24 cellular contexts compared by ENCODE assay signal in genomic region chr12:79156846-79157463, GRCh38.
DNase-seq lines count a peak whose midpoint lies in the region; ATAC-seq and TF ChIP-seq lines count a peak whose summit lies in the region.
"Had no signal": no experiment of that assay in that cellular context is flagged by ENCODE, and none has a peak within 500 bp of the region (broad histone marks: within the 10 kb centered on the region; RNA-seq: fewer than 3 reads in every experiment).

No MANE protein-coding gene starts in this region.

- H3K4me1 ChIP-seq in OCI-LY3 (ENCODE audit: low read length) (peaks cover 12% of the 10 kb centered on the region), spleen (no peaks in the 10 kb centered on the region), psoas muscle (no peaks in the 10 kb centered on the region), gastroesophageal sphincter (no peaks in the 10 kb centered on the region)

- no peaks in the 10 kb centered on the region for H3K27me3 Mint-ChIP-seq in activated CD4-positive, alpha-beta T cell treated with anti-CD3 and anti-CD28 coated beads for 36 hours
- H3K27me3 Mint-ChIP-seq: central memory CD8-positive, alpha-beta T cell; naive B cell had no signal

- no peaks in the 10 kb centered on the region for H3K9me3 Mint-ChIP-seq in activated CD4-positive, alpha-beta T cell treated with anti-CD3 and anti-CD28 coated beads for 36 hours (ENCODE audit: low read depth)

- no peaks in the 10 kb centered on the region for H3K4me1 Mint-ChIP-seq in activated CD4-positive, alpha-beta T cell treated with anti-CD3 and anti-CD28 coated beads for 36 hours
- H3K4me1 Mint-ChIP-seq: central memory CD8-positive, alpha-beta T cell; naive B cell had no signal

- no peak overlapping the region for H3K4me3 Mint-ChIP-seq in activated CD4-positive, alpha-beta T cell treated with anti-CD3 and anti-CD28 coated beads for 36 hours
- H3K4me3 Mint-ChIP-seq: central memory CD8-positive, alpha-beta T cell had no signal

- H3K36me3 ChIP-seq in OCI-LY3 (replicated peaks; ENCODE audit: low read depth, low read length): no peaks in the 10 kb centered on the region
- no peaks in the 10 kb centered on the region for H3K36me3 ChIP-seq in spleen
- no peaks in the 10 kb centered on the region for H3K36me3 ChIP-seq in psoas muscle (ENCODE audit: insufficient read depth in 1 of 2, low read depth in 1 of 2)
- H3K36me3 ChIP-seq in gastroesophageal sphincter: no peaks in the 10 kb centered on the region
- H3K36me3 ChIP-seq: MG63 had no signal

- POLR2A ChIA-PET in activated CD4-positive, alpha-beta T cell treated with anti-CD3 and anti-CD28 coated beads for 36 hours (lab: Charles Lee): no interaction called here

- peak overlapping the region; percentile 33; the same call in 1 of the 2 replicates for H3K4me2 ChIP-seq in OCI-LY3 (ENCODE audit: low read length)

- TF ChIP-seq CTCF in OCI-LY3 (IDR thresholded peaks at IDR 0.05; ENCODE audit: low read depth, low read length): no peak
- TF ChIP-seq CTCF in spleen (IDR thresholded peaks at IDR 0.05 in 8 of 11, conservative IDR thresholded peaks at IDR 0.05 in 3 of 11): no peak
- TF ChIP-seq CTCF in psoas muscle (IDR thresholded peaks at IDR 0.05): no peak
- no peak for TF ChIP-seq CTCF in gastroesophageal sphincter (IDR thresholded peaks at IDR 0.05)

- H3K79me2 ChIP-seq in OCI-LY3 (ENCODE audit: low read length): no peaks in the 10 kb centered on the region

- H2AFZ ChIP-seq in OCI-LY3 (ENCODE audit: low read depth, low read length): peak overlapping the region; percentile 68; the same call in 1 of the 2 replicates

- H3K4me3 ChIP-seq in OCI-LY3 (ENCODE audit: low read length): no peak overlapping the region
- no peak overlapping the region for H3K4me3 ChIP-seq in spleen
- no peak overlapping the region for H3K4me3 ChIP-seq in psoas muscle
- no peak overlapping the region for H3K4me3 ChIP-seq in gastroesophageal sphincter
- H3K4me3 ChIP-seq: lung, MG63, skin epidermis had no signal

- H4K20me1 ChIP-seq in OCI-LY3 (ENCODE audit: insufficient read depth, low read length): no peaks in the 10 kb centered on the region

- H3K27me3 ChIP-seq in OCI-LY3 (ENCODE audit: low read depth, low read length): no peaks in the 10 kb centered on the region
- no peaks in the 10 kb centered on the region for H3K27me3 ChIP-seq in spleen (replicated peaks in 1 of 7)
- H3K27me3 ChIP-seq in psoas muscle (ENCODE audit: insufficient read depth in 3 of 3, low read length in 2 of 3): no peaks in the 10 kb centered on the region
- H3K27me3 ChIP-seq in gastroesophageal sphincter: no peaks in the 10 kb centered on the region
- H3K27me3 ChIP-seq: MG63 had no signal

- no peaks in the 10 kb centered on the region for H3K9me3 ChIP-seq in OCI-LY3 (ENCODE audit: insufficient read depth, low read length)
- no peaks in the 10 kb centered on the region for H3K9me3 ChIP-seq in spleen
- H3K9me3 ChIP-seq in psoas muscle: no peaks in the 10 kb centered on the region
- H3K9me3 ChIP-seq in gastroesophageal sphincter: no peaks in the 10 kb centered on the region
- H3K9me3 ChIP-seq: MG63 had no signal

- 63 to 79% (median 77%) methylated on average over 6 of the region's 6 CpGs for WGBS in spleen, 5 donors
- WGBS in psoas muscle, 3 donors: 77 to 81% (median 81%) methylated on average over 6 of the region's 6 CpGs
- 80 to 84% methylated on average over 3 to 6 of the region's 6 CpGs for WGBS in gastroesophageal sphincter (ENCODE audit: low coverage in 1 of 2), 2 donors

- intact Hi-C loops in spleen (cut with DNase I; ENCODE audit: low total_unique reads): no loop called here
- intact Hi-C loops in psoas muscle (cut with DNase I): no loop called here
- intact Hi-C loops in activated CD4-positive, alpha-beta T cell treated with anti-CD3 and anti-CD28 coated beads for 36 hours (cut with DNase I, micrococcal nuclease): no loop called here

- no peak for TF ChIP-seq POLR2A in spleen (IDR thresholded peaks at IDR 0.05)
- no peak for TF ChIP-seq POLR2A in gastroesophageal sphincter (IDR thresholded peaks at IDR 0.05)

- peak; percentile 59 for ATAC-seq in GM18517 (IDR thresholded peaks at IDR 0.05; ENCODE audit: unreplicated experiment)
- peak; percentile 59 for ATAC-seq in GM19397 (IDR thresholded peaks at IDR 0.05; ENCODE audit: unreplicated experiment)
- peak; percentile 52 for ATAC-seq in HG02938 (IDR thresholded peaks at IDR 0.05; ENCODE audit: unreplicated experiment)
- no peak for ATAC-seq in psoas muscle
- no peak for ATAC-seq in activated CD4-positive, alpha-beta T cell treated with anti-CD3 and anti-CD28 coated beads for 36 hours
- ATAC-seq in gastroesophageal sphincter: no peak
- ATAC-seq: SK-N-SH treated with all-trans-retinoic acid at 6 μM for 48 hours had no signal

- no peak overlapping the region for H3K27ac ChIP-seq in OCI-LY3 (ENCODE audit: low read length)
- no peak overlapping the region for H3K27ac ChIP-seq in spleen
- H3K27ac ChIP-seq in psoas muscle: no peak overlapping the region
- no peak overlapping the region for H3K27ac ChIP-seq in gastroesophageal sphincter
- H3K27ac ChIP-seq: skin epidermis had no signal

- H3K36me3 Mint-ChIP-seq in activated CD4-positive, alpha-beta T cell treated with anti-CD3 and anti-CD28 coated beads for 36 hours (ENCODE audit: low read depth): no peaks in the 10 kb centered on the region
- H3K36me3 Mint-ChIP-seq: naive B cell had no signal

- TF ChIP-seq EP300 in gastroesophageal sphincter (IDR thresholded peaks at IDR 0.05): no peak

- H3K9ac ChIP-seq in OCI-LY3 (ENCODE audit: low read length): no peak overlapping the region

- no peak overlapping the region for H3K27ac Mint-ChIP-seq in activated CD4-positive, alpha-beta T cell treated with anti-CD3 and anti-CD28 coated beads for 36 hours
- H3K27ac Mint-ChIP-seq: naive B cell had no signal

- CTCF ChIA-PET in activated CD4-positive, alpha-beta T cell treated with anti-CD3 and anti-CD28 coated beads for 36 hours (lab: Charles Lee): no interaction called here

- DNase-seq in spleen (no peak), psoas muscle (no peak)
- DNase-seq in activated CD4-positive, alpha-beta T cell treated with anti-CD3 and anti-CD28 coated beads for 36 hours: no peak
- DNase-seq: activated CD4-positive, alpha-beta T cell treated with anti-CD3 and anti-CD28 coated beads for 4 hours; activated gamma-delta T cell; amygdala; effector CD8-positive, alpha-beta T cell; EL; head of caudate nucleus; MG63; naive B cell; NCI-H2029 treated with DMSO at 0.1 percent for 48 hours; NCI-H524 treated with DMSO at 0.1 percent for 48 hours; posterior cingulate gyrus; stimulated activated CD4-positive, alpha-beta T cell treated with anti-CD3 and anti-CD28 coated beads, Interleukin-4, amount 100 ng/mL, for 24 hours had no signal

Comparison
In these comparisons a context has a peak if more than half of its experiments do, and no peak if none do; other contexts are left out.
1. ATAC-seq: peak in GM18517 (single experiment), GM19397 (single experiment) and HG02938 (single experiment); none in psoas muscle (0 of 4), activated CD4-positive, alpha-beta T cell treated with anti-CD3 and anti-CD28 coated beads for 36 hours (single experiment) and gastroesophageal sphincter (single experiment).